ENCODE assay signal across 9 cellular contexts in the genomic region with DNA sequence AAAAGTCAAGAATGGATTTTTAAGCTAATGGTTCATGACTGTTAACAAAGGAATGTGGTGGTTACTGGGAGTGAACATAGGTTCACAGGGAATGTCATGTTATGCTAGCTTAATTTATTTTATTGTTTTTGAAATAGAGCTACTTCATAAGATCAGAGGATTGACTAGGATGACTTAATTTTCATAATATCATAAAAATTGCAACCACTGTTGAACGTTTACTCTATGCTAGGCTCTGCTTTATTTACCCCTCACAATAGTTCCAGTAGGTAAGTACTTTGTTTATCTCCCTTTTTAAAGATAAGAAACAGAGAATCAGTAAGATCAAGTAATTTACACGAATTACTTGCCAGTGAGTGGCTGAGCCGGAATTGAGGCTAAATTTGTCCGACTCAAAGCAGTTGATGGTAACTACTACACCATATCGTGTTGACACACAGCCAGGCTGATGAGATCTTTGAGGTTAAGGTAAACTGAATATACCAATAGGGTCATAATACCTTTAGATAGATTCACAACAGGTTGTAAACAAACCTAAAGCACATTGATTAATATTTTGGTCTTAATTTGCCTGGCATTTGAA.
DNase-seq lines count a peak whose midpoint lies in the region; ATAC-seq, FAIRE-seq and TF ChIP-seq lines count a peak whose summit lies in the region.
"Had no signal": no experiment of that assay in that cellular context is flagged by ENCODE, and none has a peak within 500 bp of the region (broad histone marks: within the 10 kb centered on the region; RNA-seq: fewer than 3 reads in every experiment).

No MANE protein-coding gene starts in this region.

- peak; percentile 90 for FAIRE-seq in G401.6 (lab: Jason Lieb, UNC)

- DNase-seq in fibroblast of peridontal ligament (ENCODE audit: extremely low read depth) (peak; percentile 83), renal cortical epithelial cell (ENCODE audit: low read depth) (peak; percentile 96), posterior cingulate gyrus (no peak), NK-92 (lab: John Stamatoyannopoulos, UW; ENCODE audit: unreplicated experiment) (no peak)
- DNase-seq in activated naive CD4-positive, alpha-beta T cell (lab: John Stamatoyannopoulos, UW), result no peak
- DNase-seq: DMS 273 treated with DMSO at 0.1 percent for 48 hours had no signal

- ATAC-seq in SK-N-SH treated with all-trans-retinoic acid at 6 μM for 48 hours, result peak; percentile 83
- no peak for ATAC-seq in GM21717 (IDR thresholded peaks at IDR 0.05; ENCODE audit: unreplicated experiment)

- intact Hi-C loops in posterior cingulate gyrus (cut with DNase I), result no loop called here

TF ChIP-seq in SK-N-SH treated with all-trans-retinoic acid at 6 μM for 48 hours, 23 proteins besides CTCF, POLR2A, EP300 and RAD21:
- TF ChIP-seq ZC3H10 (CRISPR knock-in tag; IDR thresholded peaks at IDR 0.05), result peak; percentile 69; the same call in 1 of the 2 replicates
- no peak for TF ChIP-seq SNAI2 (CRISPR knock-in tag; IDR thresholded peaks at IDR 0.05)
- TF ChIP-seq TOX (CRISPR knock-in tag; IDR thresholded peaks at IDR 0.05; ENCODE audit: borderline replicate concordance), result peak; percentile 87
- no peak for TF ChIP-seq PPARA (CRISPR knock-in tag; IDR thresholded peaks at IDR 0.05; ENCODE audit: borderline replicate concordance)
- peak; percentile 89 for TF ChIP-seq ISL1 (CRISPR knock-in tag; IDR thresholded peaks at IDR 0.05)
- no peak for TF ChIP-seq GLIS3 (CRISPR knock-in tag; IDR thresholded peaks at IDR 0.05)
- no peak for TF ChIP-seq CREB5 (CRISPR knock-in tag; IDR thresholded peaks at IDR 0.05; ENCODE audit: low read depth)
- no peak for TF ChIP-seq ZNF70 (CRISPR knock-in tag; IDR thresholded peaks at IDR 0.05)
- no peak for TF ChIP-seq POU6F1 (CRISPR knock-in tag; IDR thresholded peaks at IDR 0.05; ENCODE audit: borderline replicate concordance, low read depth)
- no peak for TF ChIP-seq ARNTL (CRISPR knock-in tag; IDR thresholded peaks at IDR 0.05; ENCODE audit: borderline replicate concordance, low read depth)
- no peak for TF ChIP-seq ZFP30 (CRISPR knock-in tag; IDR thresholded peaks at IDR 0.05)
- TF ChIP-seq TCF4 (CRISPR knock-in tag; IDR thresholded peaks at IDR 0.05; ENCODE audit: borderline replicate concordance), result no peak
- TF ChIP-seq ZNF565 (CRISPR knock-in tag; conservative IDR thresholded peaks at IDR 0.05; ENCODE audit: low read depth), result no peak
- TF ChIP-seq CSDC2 (CRISPR knock-in tag; IDR thresholded peaks at IDR 0.05), result no peak
- no peak for TF ChIP-seq BACH2 (CRISPR knock-in tag; IDR thresholded peaks at IDR 0.05; ENCODE audit: borderline replicate concordance)
- TF ChIP-seq, protein P1, sequence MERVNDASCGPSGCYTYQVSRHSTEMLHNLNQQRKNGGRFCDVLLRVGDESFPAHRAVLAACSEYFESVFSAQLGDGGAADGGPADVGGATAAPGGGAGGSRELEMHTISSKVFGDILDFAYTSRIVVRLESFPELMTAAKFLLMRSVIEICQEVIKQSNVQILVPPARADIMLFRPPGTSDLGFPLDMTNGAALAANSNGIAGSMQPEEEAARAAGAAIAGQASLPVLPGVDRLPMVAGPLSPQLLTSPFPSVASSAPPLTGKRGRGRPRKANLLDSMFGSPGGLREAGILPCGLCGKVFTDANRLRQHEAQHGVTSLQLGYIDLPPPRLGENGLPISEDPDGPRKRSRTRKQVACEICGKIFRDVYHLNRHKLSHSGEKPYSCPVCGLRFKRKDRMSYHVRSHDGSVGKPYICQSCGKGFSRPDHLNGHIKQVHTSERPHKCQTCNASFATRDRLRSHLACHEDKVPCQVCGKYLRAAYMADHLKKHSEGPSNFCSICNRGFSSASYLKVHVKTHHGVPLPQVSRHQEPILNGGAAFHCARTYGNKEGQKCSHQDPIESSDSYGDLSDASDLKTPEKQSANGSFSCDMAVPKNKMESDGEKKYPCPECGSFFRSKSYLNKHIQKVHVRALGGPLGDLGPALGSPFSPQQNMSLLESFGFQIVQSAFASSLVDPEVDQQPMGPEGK (CRISPR knock-in tag; IDR thresholded peaks at IDR 0.05; ENCODE audit: borderline replicate concordance), result 0 out of 2 replicates have a peak, but pooled peaks have one; percentile 47

Comparison
In these comparisons a context has a peak if more than half of its experiments do, and no peak if none do; other contexts are left out.
1. DNase-seq: peak in fibroblast of peridontal ligament (single experiment) and renal cortical epithelial cell (single experiment); none in activated naive CD4-positive, alpha-beta T cell (0 of 4), posterior cingulate gyrus (0 of 10) and NK-92 (single experiment).